ENCODE assay signal across 18 cellular contexts in genomic region chr19:28074773-28075172, GRCh38.
DNase-seq lines count a peak whose midpoint lies in the region; ATAC-seq and TF ChIP-seq lines count a peak whose summit lies in the region.
"Had no signal": no experiment of that assay in that cellular context is flagged by ENCODE, and none has a peak within 500 bp of the region (broad histone marks: within the 10 kb centered on the region; RNA-seq: fewer than 3 reads in every experiment).

No MANE protein-coding gene starts in this region.

- H3K27ac ChIP-seq in OCI-LY3 (ENCODE audit: low read length), result peak overlapping the region; percentile 53
- H3K27ac ChIP-seq: GM23248, left lung, VCaP had no signal

- ATAC-seq in GM18907 (IDR thresholded peaks at IDR 0.05; ENCODE audit: unreplicated experiment), result peak; percentile 85
- peak; percentile 88 for ATAC-seq in HG02798 (IDR thresholded peaks at IDR 0.05; ENCODE audit: poor library complexity, unreplicated experiment)
- no peak for ATAC-seq in natural killer cell treated with Interleukin-12 subunit alpha and Interleukin-12 subunit beta and Interleukin-15 and Interleukin-18, amount 100 ng/mL, for 72 hours
- no peak for ATAC-seq in HG02840 (IDR thresholded peaks at IDR 0.05; ENCODE audit: low FRiP score, unreplicated experiment)
- ATAC-seq: left lung had no signal

- H3K27me3 Mint-ChIP-seq in natural killer cell treated with Interleukin-12 subunit alpha and Interleukin-12 subunit beta and Interleukin-15 and Interleukin-18, amount 100 ng/mL, for 72 hours, result no peaks in the 10 kb centered on the region
- H3K27me3 Mint-ChIP-seq: activated CD4-positive, alpha-beta memory T cell treated with anti-CD3 and anti-CD28 coated beads for 36 hours; activated T-cell treated with anti-CD3 and anti-CD28 coated beads, Interleukin-2, amount 50 U/mL, for 24 hours had no signal

- no peak overlapping the region for H3K27ac Mint-ChIP-seq in natural killer cell treated with Interleukin-12 subunit alpha and Interleukin-12 subunit beta and Interleukin-15 and Interleukin-18, amount 100 ng/mL, for 72 hours
- H3K27ac Mint-ChIP-seq: activated CD4-positive, alpha-beta memory T cell treated with anti-CD3 and anti-CD28 coated beads for 36 hours; activated T-cell treated with anti-CD3 and anti-CD28 coated beads, Interleukin-2, amount 50 U/mL, for 24 hours had no signal

- no peak for TF ChIP-seq CTCF in OCI-LY3 (IDR thresholded peaks at IDR 0.05; ENCODE audit: low read depth, low read length)

- H3K4me2 ChIP-seq in OCI-LY3 (ENCODE audit: low read length), result peak overlapping the region; percentile 53

- no peak for DNase-seq in natural killer cell treated with Interleukin-12 subunit alpha and Interleukin-12 subunit beta and Interleukin-15 and Interleukin-18, amount 100 ng/mL, for 72 hours (ENCODE audit: low spot score)
- DNase-seq in SIG-M5 (lab: John Stamatoyannopoulos, UW) (no peak), inferior parietal cortex (ENCODE audit: extremely low spot score) (no peak)
- DNase-seq: activated CD4-positive, alpha-beta memory T cell treated with anti-CD3 and anti-CD28 coated beads for 36 hours; activated naive CD4-positive, alpha-beta T cell treated with anti-CD3 and anti-CD28 coated beads, Interleukin-2, amount 50 U/mL, for 16 hours; activated T-cell treated with anti-CD3 and anti-CD28 coated beads, Interleukin-2, amount 50 U/mL, for 24 hours; COR-L47; foreskin melanocyte; GM23248; left lung; NCI-H1694; NCI-H446; stimulated activated CD4-positive, alpha-beta T cell treated with anti-CD3 and anti-CD28 coated beads, Interleukin-4, amount 100 ng/mL, for 24 hours had no signal

- H3K4me1 Mint-ChIP-seq in natural killer cell treated with Interleukin-12 subunit alpha and Interleukin-12 subunit beta and Interleukin-15 and Interleukin-18, amount 100 ng/mL, for 72 hours (ENCODE audit: low read depth in 2 of 2), result no peaks in the 10 kb centered on the region

- peak overlapping the region; percentile 5; the same call in 1 of the 2 replicates for H3K4me3 ChIP-seq in OCI-LY3 (ENCODE audit: low read length)
- H3K4me3 ChIP-seq: GM23248, left lung had no signal

- H4K20me1 ChIP-seq in OCI-LY3 (ENCODE audit: insufficient read depth, low read length), result no peaks in the 10 kb centered on the region

- H3K4me3 Mint-ChIP-seq in natural killer cell treated with Interleukin-12 subunit alpha and Interleukin-12 subunit beta and Interleukin-15 and Interleukin-18, amount 100 ng/mL, for 72 hours, result no peak overlapping the region
- H3K4me3 Mint-ChIP-seq: activated CD4-positive, alpha-beta memory T cell treated with anti-CD3 and anti-CD28 coated beads for 36 hours; activated T-cell treated with anti-CD3 and anti-CD28 coated beads, Interleukin-2, amount 50 U/mL, for 24 hours had no signal

- H3K9ac ChIP-seq in OCI-LY3 (ENCODE audit: low read length), result no peak overlapping the region
- H3K9ac ChIP-seq: GM23248 had no signal

- H3K27me3 ChIP-seq in OCI-LY3 (ENCODE audit: low read depth, low read length), result 0 out of 2 replicates have a peak, but pooled peaks cover 8% of the 10 kb centered on the region
- H3K27me3 ChIP-seq: left lung had no signal

- peaks cover 46% of the 10 kb centered on the region for H3K4me1 ChIP-seq in OCI-LY3 (ENCODE audit: low read length)
- H3K4me1 ChIP-seq: left lung had no signal

- no peaks in the 10 kb centered on the region for H3K36me3 Mint-ChIP-seq in natural killer cell treated with Interleukin-12 subunit alpha and Interleukin-12 subunit beta and Interleukin-15 and Interleukin-18, amount 100 ng/mL, for 72 hours
- H3K36me3 Mint-ChIP-seq: activated CD4-positive, alpha-beta memory T cell treated with anti-CD3 and anti-CD28 coated beads for 36 hours had no signal

- no peaks in the 10 kb centered on the region for H3K79me2 ChIP-seq in OCI-LY3 (ENCODE audit: low read length)

- no peak overlapping the region for H2AFZ ChIP-seq in OCI-LY3 (ENCODE audit: low read depth, low read length)
- H2AFZ ChIP-seq: GM23248 had no signal

- H3K36me3 ChIP-seq in OCI-LY3 (replicated peaks; ENCODE audit: low read depth, low read length), result no peaks in the 10 kb centered on the region
- H3K36me3 ChIP-seq: left lung had no signal

- no peaks in the 10 kb centered on the region; the same call in 1 of the 2 replicates for H3K9me3 ChIP-seq in OCI-LY3 (ENCODE audit: insufficient read depth, low read length)

- peaks cover 17% of the 10 kb centered on the region for H3K9me3 Mint-ChIP-seq in natural killer cell treated with Interleukin-12 subunit alpha and Interleukin-12 subunit beta and Interleukin-15 and Interleukin-18, amount 100 ng/mL, for 72 hours

Comparison
In these comparisons a context has a peak if more than half of its experiments do, and no peak if none do; other contexts are left out.
1. ATAC-seq: peak in GM18907 (single experiment) and HG02798 (single experiment); none in natural killer cell treated with Interleukin-12 subunit alpha and Interleukin-12 subunit beta and Interleukin-15 and Interleukin-18, amount 100 ng/mL, for 72 hours (0 of 2) and HG02840 (single experiment).